In genomic region chr12:40127408-40127807, GRCh38 we compare ENCODE assay signal across 20 cellular contexts. TPM values are rescaled to one million over a fixed set of nuclear protein-coding genes. Genes with fewer than 3 reads are reported as not detected.
DNase-seq lines count a peak whose midpoint lies in the region; ATAC-seq, FAIRE-seq and TF ChIP-seq lines count a peak whose summit lies in the region.
"Had no signal": no experiment of that assay in that cellular context is flagged by ENCODE, and none has a peak within 500 bp of the region (broad histone marks: within the 10 kb centered on the region; RNA-seq: fewer than 3 reads in every experiment).

No MANE protein-coding gene starts in this region.

- H3F3A ChIP-seq in MM.1S (ENCODE audit: insufficient read depth, low read length) (no peaks in the 10 kb centered on the region), neural cell (ENCODE audit: insufficient read depth, low read length, poor library complexity, severe bottlenecking) (no peaks in the 10 kb centered on the region)

- POLR2A ChIA-PET in A549 (lab: Yijun Ruan, JAX) = no interaction called here

- H3K4me3 ChIP-seq in A549 (no peak overlapping the region), MM.1S (ENCODE audit: low read length) (no peak overlapping the region), neural cell (ENCODE audit: low read length) (peak overlapping the region; percentile 29), H7 (ENCODE audit: insufficient read depth, low read depth, low read length) (no peak overlapping the region)
- H3K4me3 ChIP-seq: GM23338, HAP-1 had no signal

- no peaks in the 10 kb centered on the region for H3K27me3 ChIP-seq in MM.1S (replicated peaks; ENCODE audit: insufficient read depth, low read length)
- no peaks in the 10 kb centered on the region for H3K27me3 ChIP-seq in foreskin keratinocyte
- no peaks in the 10 kb centered on the region for H3K27me3 ChIP-seq in neural cell (ENCODE audit: insufficient read depth, low read depth, low read length)
- no peaks in the 10 kb centered on the region for H3K27me3 ChIP-seq in H7 (ENCODE audit: control insufficient read depth, insufficient read depth, low read length)

- H3K9ac ChIP-seq in MM.1S (ENCODE audit: low read length) (no peak overlapping the region), neural cell (ENCODE audit: low read length) (no peak overlapping the region)

- ATAC-seq in A549 (no peak), foreskin keratinocyte (peak; percentile 18), HG02970 (IDR thresholded peaks at IDR 0.05; ENCODE audit: low FRiP score, unreplicated experiment) (no peak)
- ATAC-seq: GM23338 had no signal

- TF ChIP-seq CTCF in A549 (IDR thresholded peaks at IDR 0.05) = no peak
- no peak for TF ChIP-seq CTCF in MM.1S (IDR thresholded peaks at IDR 0.05; ENCODE audit: low read length)
- no peak for TF ChIP-seq CTCF in foreskin keratinocyte (conservative IDR thresholded peaks at IDR 0.05)
- no peak for TF ChIP-seq CTCF in neural cell (IDR thresholded peaks at IDR 0.05; ENCODE audit: poor library complexity, severe bottlenecking)

- H3K36me3 ChIP-seq in MM.1S (replicated peaks; ENCODE audit: insufficient read depth, low read length) (no peaks in the 10 kb centered on the region), neural cell (ENCODE audit: insufficient read depth, low read length) (no peaks in the 10 kb centered on the region), H7 (replicated peaks; ENCODE audit: control insufficient read depth, insufficient read depth, low read length) (no peaks in the 10 kb centered on the region)
- H3K36me3 ChIP-seq: HAP-1 had no signal

- H3K4me1 ChIP-seq in A549 (no peaks in the 10 kb centered on the region), MM.1S (ENCODE audit: low read length) (peaks cover 11% of the 10 kb centered on the region), foreskin keratinocyte (peaks cover 6% of the 10 kb centered on the region)
- H3K4me1 ChIP-seq: HAP-1 had no signal

- no peak overlapping the region for H2AFZ ChIP-seq in MM.1S (ENCODE audit: low read length)
- H2AFZ ChIP-seq in neural cell (ENCODE audit: low read depth, low read length) = no peak overlapping the region
- H2AFZ ChIP-seq: GM23338 had no signal

- H3K27ac ChIP-seq in A549 (no peak overlapping the region), MM.1S (ENCODE audit: low read length) (no peak overlapping the region), foreskin keratinocyte (no peak overlapping the region), neural cell (ENCODE audit: low read length) (peak overlapping the region; percentile 55)

- TF ChIP-seq POLR2A in A549 (IDR thresholded peaks at IDR 0.05; ENCODE audit: low read length) = no peak

- H3K4me2 ChIP-seq in A549 (no peak overlapping the region), MM.1S (ENCODE audit: low read depth, low read length) (0 out of 2 replicates have a peak overlapping the region, but pooled peaks have one; percentile 2), neural cell (ENCODE audit: low read length) (peak overlapping the region; percentile 9)
- H3K4me2 ChIP-seq: GM23338 had no signal

- DNase-seq in A549 (ENCODE audit: low read depth in 1 of 2, low spot score in 1 of 2) (no peak), MM.1S (peak; percentile 24), foreskin keratinocyte (peak in 1 of 2 donors; percentile 46), NCI-H524 treated with DMSO at 0.1 percent for 48 hours (lab: John Stamatoyannopoulos, UW) (no peak), H7 (no peak)
- DNase-seq: 8988T; C1 segment of cervical spinal cord; Calu3; CD4-positive, alpha-beta memory T cell; COR-L47; DMS53; DMS79 treated with DMSO at 0.1 percent for 48 hours; GF-D8; HFFc6 had no signal

- CTCF ChIA-PET in A549 (lab: Yijun Ruan, JAX) = no interaction called here

- FAIRE-seq in A549 (lab: Jason Lieb, UNC) = peak; percentile 7
- FAIRE-seq: GM12891, GM18507 had no signal

- no peaks in the 10 kb centered on the region for H4K20me1 ChIP-seq in MM.1S (ENCODE audit: insufficient read depth, low read length)
- H4K20me1 ChIP-seq in neural cell (ENCODE audit: insufficient read depth) = no peaks in the 10 kb centered on the region

- H3K9me3 ChIP-seq in A549 (no peaks in the 10 kb centered on the region), MM.1S (replicated peaks; ENCODE audit: insufficient read depth, low read length) (no peaks in the 10 kb centered on the region), neural cell (ENCODE audit: low read length) (no peaks in the 10 kb centered on the region)
- H3K9me3 ChIP-seq: HAP-1 had no signal

- H3K9me2 ChIP-seq in MM.1S (replicated peaks; ENCODE audit: insufficient read depth, low read length) (no peaks in the 10 kb centered on the region), neural cell (ENCODE audit: insufficient read depth, low read length) (no peaks in the 10 kb centered on the region)

- TF ChIP-seq RAD21 in A549 (conservative IDR thresholded peaks at IDR 0.05 in 1 of 2, IDR thresholded peaks at IDR 0.05 in 1 of 2) = no peak
- TF ChIP-seq RAD21 in neural cell (conservative IDR thresholded peaks at IDR 0.05) = no peak

- no peaks in the 10 kb centered on the region for H3K79me2 ChIP-seq in MM.1S (ENCODE audit: low read length)
- no peaks in the 10 kb centered on the region for H3K79me2 ChIP-seq in neural cell (replicated peaks; ENCODE audit: insufficient read depth, low read length)

- TF ChIP-seq EP300 in A549 (IDR thresholded peaks at IDR 0.05) (no peak), neural cell (conservative IDR thresholded peaks at IDR 0.05; ENCODE audit: poor library complexity, severe bottlenecking) (peak; percentile 70)

TF ChIP-seq in A549, 52 proteins besides CTCF, POLR2A, EP300 and RAD21:
- peak; percentile 65 for TF ChIP-seq MAFK (IDR thresholded peaks at IDR 0.05; ENCODE audit: partially characterized antibody)
- TF ChIP-seq HOXB5 (CRISPR knock-in tag; IDR thresholded peaks at IDR 0.05) = no peak

TF ChIP-seq in neural cell, 6 proteins besides CTCF, POLR2A, EP300 and RAD21:
- TF ChIP-seq POLR2AphosphoS5 (IDR thresholded peaks at IDR 0.05) = peak; percentile 40
- no peak for TF ChIP-seq SMC3 (conservative IDR thresholded peaks at IDR 0.05; ENCODE audit: poor library complexity)
TF ChIP-seq in neural cell: peak in this region for 1.

RNA-seq across cellular contexts. Expression of gene SLC2A13, which starts 21.5 kb away (rescaled TPM):
- polyA plus RNA-seq in A549 (2011; rRNA removed) (7.1 and 8.2 TPM in 2 replicates), A549 (2017; fragmentation: RNase III; extraction: RNeasy Plus Mini Kit Qiagen cat#74134 plus additional on column Dnase treatment) (2.5 to 4.5 TPM (median 4.0 TPM) in 3 replicates), foreskin keratinocyte (0.39 and 0.46 TPM in 2 replicates), neural cell (10.7 and 11.1 TPM in 2 replicates)
- polyA plus RNA-seq in A549 (2012; cell fraction: cytosol; rRNA removed) = 1.6 and 2.2 TPM in 2 replicates
- polyA plus RNA-seq in A549 (2012; cell fraction: nucleus; rRNA removed) = 1.9 and 2.1 TPM in 2 replicates
- 11.1 and 11.8 TPM in 2 replicates for polyA minus RNA-seq in A549 (2011; rRNA and poly(A)+ RNA removed)
- 1.9 and 2.3 TPM in 2 replicates for total RNA-seq in foreskin keratinocyte
- polyA minus RNA-seq in neural cell = 33.2 and 33.8 TPM in 2 replicates
- 13.8 and 20.1 TPM in 2 replicates for total RNA-seq in H7 (2014; rRNA removed; shearing (Covaris generic))
